1 cellular context compared by ENCODE assay signal in genomic region chr1:60573726-60574409, GRCh38.
TF ChIP-seq lines count a peak whose summit lies in the region.

No MANE protein-coding gene starts in this region.

TF ChIP-seq in HCT116, 20 proteins besides CTCF, POLR2A, EP300 and RAD21 (continued from another document):
- TF ChIP-seq EZH2phosphoT487 (IDR thresholded peaks at IDR 0.05; ENCODE audit: borderline replicate concordance): no peak
